In the genomic region with DNA sequence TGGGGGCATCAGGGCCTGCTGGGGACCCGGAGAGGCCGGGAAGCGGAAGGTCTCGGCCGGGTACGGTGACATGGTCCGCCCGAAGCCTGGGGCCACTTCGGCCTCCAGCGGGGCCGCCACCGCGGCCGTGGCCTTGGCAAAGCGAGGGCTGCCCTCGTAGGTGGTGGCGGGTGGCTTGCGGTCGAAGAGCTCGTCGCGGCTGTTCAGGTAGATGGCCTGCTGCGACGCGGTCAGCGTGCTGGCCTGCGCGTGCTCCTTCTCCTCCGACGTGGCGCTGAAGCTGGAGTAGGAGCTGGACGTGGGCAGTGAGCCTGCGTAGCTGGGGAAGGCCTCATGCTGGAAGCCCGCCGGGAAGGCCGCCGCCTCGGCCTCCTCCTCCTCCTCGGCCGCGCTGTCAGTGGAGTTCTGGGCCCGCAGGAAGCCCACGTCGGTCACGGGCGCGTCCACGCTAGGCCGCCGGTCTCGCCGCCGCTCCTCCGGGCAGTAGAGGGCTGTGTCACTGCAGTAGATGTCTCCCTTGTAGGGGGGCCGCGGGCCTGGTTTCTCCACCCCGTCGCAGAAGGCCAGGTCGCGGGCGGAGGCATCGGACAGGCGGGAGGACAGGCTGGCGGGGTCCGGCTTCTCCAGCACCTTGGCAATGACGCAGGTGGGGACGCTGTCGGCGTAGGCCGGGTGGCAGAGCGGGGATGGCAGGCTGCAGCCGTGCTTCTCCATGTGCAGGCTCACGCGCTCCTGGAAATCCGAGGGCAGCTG, we compare ENCODE assay signal across 21 cellular contexts. TPM values are rescaled to one million over a fixed set of nuclear protein-coding genes. Genes with fewer than 3 reads are reported as not detected.
DNase-seq lines count a peak whose midpoint lies in the region; ATAC-seq, FAIRE-seq and TF ChIP-seq lines count a peak whose summit lies in the region.
"Had no signal": no experiment of that assay in that cellular context is flagged by ENCODE, and none has a peak within 500 bp of the region (broad histone marks: within the 10 kb centered on the region; RNA-seq: fewer than 3 reads in every experiment).

No MANE protein-coding gene starts in this region.

- H3K4me3 ChIP-seq in kidney (ENCODE audit: low read length in 2 of 2) = no peak overlapping the region
- H3K4me3 ChIP-seq in sigmoid colon = no peak overlapping the region
- no peak overlapping the region for H3K4me3 ChIP-seq in CD8-positive, alpha-beta T cell (ENCODE audit: low read depth, low read length)
- H3K4me3 ChIP-seq: A549 had no signal

- H3K27ac Mint-ChIP-seq in T-helper 17 cell = no peak overlapping the region
- H3K27ac Mint-ChIP-seq in CD8-positive, alpha-beta T cell = no peak overlapping the region
- H3K27ac Mint-ChIP-seq: activated T-helper 1 cell treated with anti-CD3 and anti-CD28 coated beads, Interleukin-12 subunit alpha, Interleukin-12 subunit beta, Interleukin-2, Interleukin-4 antibody, amounts not matched to agents 30 ng/mL and 10 ng/mL and 1 ng/mL, durations not matched to agents 14 hours and 24 hours and 36 hours; effector memory CD8-positive, alpha-beta T cell had no signal

- peak; percentile 1 for DNase-seq in activated CD4-positive, alpha-beta T cell treated with anti-CD3 and anti-CD28 coated beads for 48 hours
- no peak for DNase-seq in activated CD4-positive, alpha-beta T cell treated with anti-CD3 and anti-CD28 coated beads, Interleukin-2, amount 50 U/mL, for 4 hours
- DNase-seq in T-helper 17 cell (peak in 2 of 3 donors; percentile 3 to 9), kidney (peak; percentile 72), sigmoid colon (peak; percentile 61), SK-N-DZ (ENCODE audit: low spot score) (no peak)
- no peak for DNase-seq in CD8-positive, alpha-beta T cell
- DNase-seq: activated CD4-positive, CD25-positive, alpha-beta regulatory T cell; amniotic stem cell; DMS153; effector memory CD8-positive, alpha-beta T cell; Karpas-422; mesendoderm; NCI-H1105; NCI-H526 treated with DMSO at 0.1 percent for 48 hours; SIG-M5 had no signal

- WGBS in sigmoid colon, 2 donors = 98% methylated on average over 75 of the region's 75 CpGs

- H3K4me3 Mint-ChIP-seq in T-helper 17 cell = no peak overlapping the region
- H3K4me3 Mint-ChIP-seq in CD8-positive, alpha-beta T cell = no peak overlapping the region
- H3K4me3 Mint-ChIP-seq: activated T-helper 1 cell treated with anti-CD3 and anti-CD28 coated beads, Interleukin-12 subunit alpha, Interleukin-12 subunit beta, Interleukin-2, Interleukin-4 antibody, amounts not matched to agents 30 ng/mL and 10 ng/mL and 1 ng/mL, durations not matched to agents 14 hours and 24 hours and 36 hours; effector memory CD8-positive, alpha-beta T cell had no signal

- no peaks in the 10 kb centered on the region for H3K9me3 ChIP-seq in T-helper 17 cell (ENCODE audit: control insufficient read depth, low read length, poor library complexity, severe bottlenecking)
- no peaks in the 10 kb centered on the region for H3K9me3 ChIP-seq in kidney (ENCODE audit: control insufficient read depth in 1 of 2, low read length in 2 of 2)
- no peaks in the 10 kb centered on the region for H3K9me3 ChIP-seq in sigmoid colon
- H3K9me3 ChIP-seq in CD8-positive, alpha-beta T cell (ENCODE audit: low read length) = no peaks in the 10 kb centered on the region
- H3K9me3 ChIP-seq: A549 had no signal

- no peaks in the 10 kb centered on the region for H3K9me3 Mint-ChIP-seq in CD8-positive, alpha-beta T cell
- H3K9me3 Mint-ChIP-seq: activated T-helper 1 cell treated with anti-CD3 and anti-CD28 coated beads, Interleukin-12 subunit alpha, Interleukin-12 subunit beta, Interleukin-2, Interleukin-4 antibody, amounts not matched to agents 30 ng/mL and 10 ng/mL and 1 ng/mL, durations not matched to agents 14 hours and 24 hours and 36 hours; effector memory CD8-positive, alpha-beta T cell had no signal

- no peak overlapping the region for H3K9ac ChIP-seq in kidney (ENCODE audit: low read length in 2 of 2)

- CTCF ChIA-PET in CD8-positive, alpha-beta T cell (lab: Charles Lee) = interaction anchor here (1.7 kb wide), 1 partner anchor 107 kb away, joined by 5 read pairs; no protein-coding TSS in a partner anchor

- POLR2A ChIA-PET in CD8-positive, alpha-beta T cell (lab: Charles Lee) = no interaction called here

- no peak for TF ChIP-seq POLR2A in sigmoid colon (IDR thresholded peaks at IDR 0.05)

- H3K4me1 Mint-ChIP-seq in T-helper 17 cell = no peaks in the 10 kb centered on the region
- no peaks in the 10 kb centered on the region for H3K4me1 Mint-ChIP-seq in CD8-positive, alpha-beta T cell (ENCODE audit: low read depth)

- TF ChIP-seq CTCF in kidney (IDR thresholded peaks at IDR 0.05; ENCODE audit: borderline replicate concordance, extremely low read depth, insufficient read depth) = no peak
- TF ChIP-seq CTCF in sigmoid colon (IDR thresholded peaks at IDR 0.05) = no peak
- no peak for TF ChIP-seq CTCF in CD8-positive, alpha-beta T cell (IDR thresholded peaks at IDR 0.05)

- H3K27ac ChIP-seq in kidney (ENCODE audit: low read depth in 2 of 2, low read length in 2 of 2) (no peak overlapping the region), sigmoid colon (no peak overlapping the region)
- no peak overlapping the region for H3K27ac ChIP-seq in CD8-positive, alpha-beta T cell (ENCODE audit: low read depth, low read length)
- H3K27ac ChIP-seq: A549, C4-2B had no signal

- H3K36me3 Mint-ChIP-seq in T-helper 17 cell (ENCODE audit: low read depth) = no peaks in the 10 kb centered on the region
- no peaks in the 10 kb centered on the region for H3K36me3 Mint-ChIP-seq in CD8-positive, alpha-beta T cell

- no peak for FAIRE-seq in kidney (lab: Jason Lieb, UNC)
- FAIRE-seq: A549, GM12892 had no signal

- no peak for TF ChIP-seq EP300 in sigmoid colon (IDR thresholded peaks at IDR 0.05)

- H3K27me3 Mint-ChIP-seq in T-helper 17 cell = no peaks in the 10 kb centered on the region
- no peaks in the 10 kb centered on the region for H3K27me3 Mint-ChIP-seq in CD8-positive, alpha-beta T cell (ENCODE audit: low read depth)
- H3K27me3 Mint-ChIP-seq: effector memory CD8-positive, alpha-beta T cell had no signal

- H3K4me1 ChIP-seq in kidney (ENCODE audit: control insufficient read depth in 1 of 2, insufficient read depth in 1 of 2, low read depth in 1 of 2, low read length in 2 of 2) (peaks cover 0 to 3% of the 10 kb centered on the region in 2 donors), sigmoid colon (peaks cover 0 to 7% (median 4%) of the 10 kb centered on the region in 4 donors)
- no peaks in the 10 kb centered on the region for H3K4me1 ChIP-seq in CD8-positive, alpha-beta T cell (ENCODE audit: insufficient read depth, low read length)
- H3K4me1 ChIP-seq: A549 had no signal

- H3K36me3 ChIP-seq in kidney (ENCODE audit: control insufficient read depth in 1 of 2, insufficient read depth in 2 of 2, low read length in 2 of 2) = no peaks in the 10 kb centered on the region
- no peaks in the 10 kb centered on the region for H3K36me3 ChIP-seq in sigmoid colon
- H3K36me3 ChIP-seq in CD8-positive, alpha-beta T cell (ENCODE audit: insufficient read depth, low read length) = no peaks in the 10 kb centered on the region

- ATAC-seq in T-helper 17 cell (no peak), GM18511 (IDR thresholded peaks at IDR 0.05; ENCODE audit: unreplicated experiment) (no peak)
- no peak for ATAC-seq in CD8-positive, alpha-beta T cell
- ATAC-seq: A549; effector memory CD8-positive, alpha-beta T cell had no signal

- intact Hi-C loops in kidney (cut with DNase I) = no loop called here
- intact Hi-C loops in sigmoid colon (cut with DNase I) = no loop called here
- intact Hi-C loops in CD8-positive, alpha-beta T cell (cut with DNase I, micrococcal nuclease) = no loop called here

- no peaks in the 10 kb centered on the region for H3K27me3 ChIP-seq in sigmoid colon
- no peaks in the 10 kb centered on the region for H3K27me3 ChIP-seq in CD8-positive, alpha-beta T cell (ENCODE audit: insufficient read depth, low read length)

RNA-seq across cellular contexts. Expression of a gene that starts 48.5 kb away (rescaled TPM):
- total RNA-seq in T-helper 17 cell (1 to 10 TPM in 1 of 2 donors, under 1 TPM in 1; 0.50 to 4.5 TPM), kidney (1.4 TPM), sigmoid colon (1 to 10 TPM in 1 of 4 donors, under 1 TPM in 3; 0.36 to 1.4 (median 0.59) TPM)
- polyA plus RNA-seq in kidney (ENCODE audit: insufficient read depth, low read depth, low replicate concordance) (0.52 TPM), sigmoid colon (under 1 TPM; 0.46 to 0.90 (median 0.60) TPM)
- polyA plus RNA-seq in SK-N-DZ (2014; cell fraction: cytosol; rRNA removed) = 0.27 TPM in 1 of 2 replicates, not detected in the other
- 0.04 and 0.22 TPM in 2 replicates for polyA plus RNA-seq in SK-N-DZ (2014; cell fraction: nucleus; rRNA removed)
- total RNA-seq in CD8-positive, alpha-beta T cell = 1 to 10 TPM in 1 of 2 experiments, under 1 TPM in 1; 0.61 to 1.9 TPM

Comparison
In these comparisons a context has a peak if more than half of its experiments do, and no peak if none do; other contexts are left out.
1. DNase-seq: peak in activated CD4-positive, alpha-beta T cell treated with anti-CD3 and anti-CD28 coated beads for 48 hours (single experiment), T-helper 17 cell (2 of 3), kidney (single experiment) and sigmoid colon (single experiment); none in activated CD4-positive, alpha-beta T cell treated with anti-CD3 and anti-CD28 coated beads, Interleukin-2, amount 50 U/mL, for 4 hours (0 of 2), SK-N-DZ (single experiment) and CD8-positive, alpha-beta T cell (0 of 7).